9 cellular contexts compared by ENCODE assay signal in genomic region chr1:72281637-72282270, GRCh38. TPM values are rescaled to one million over a fixed set of nuclear protein-coding genes. Genes with fewer than 3 reads are reported as not detected.
A peak's percentile ranks its signal among the peaks of the same experiment; 100 is the strongest.
DNase-seq lines count a peak whose midpoint lies in the region; ATAC-seq and TF ChIP-seq lines count a peak whose summit lies in the region.
"Had no signal": no experiment of that assay in that cellular context is flagged by ENCODE, and none has a peak within 500 bp of the region (broad histone marks: within the 10 kb centered on the region; RNA-seq: fewer than 3 reads in every experiment).

No MANE protein-coding gene starts in this region.

- CTCF ChIA-PET in activated CD4-positive, alpha-beta memory T cell treated with anti-CD3 and anti-CD28 coated beads for 36 hours (lab: Charles Lee), result no interaction called here

- no peak overlapping the region for H3K9ac ChIP-seq in iPS-15b (ENCODE audit: low read depth, low read length)
- peak overlapping the region in 2 of 5 donors; percentile 38 to 51 for H3K9ac ChIP-seq in subcutaneous abdominal adipose tissue (ENCODE audit: low read length in 5 of 5)

- no peak overlapping the region for H3K27ac Mint-ChIP-seq in activated CD4-positive, alpha-beta memory T cell treated with anti-CD3 and anti-CD28 coated beads for 36 hours

- H3K36me3 ChIP-seq in left ventricle myocardium inferior (no peaks in the 10 kb centered on the region), iPS-15b (ENCODE audit: control insufficient read depth, insufficient read depth, low read length) (no peaks in the 10 kb centered on the region), subcutaneous abdominal adipose tissue (ENCODE audit: control insufficient read depth in 5 of 5, insufficient read depth in 5 of 5, low read length in 5 of 5) (no peaks in the 10 kb centered on the region)
- H3K36me3 ChIP-seq: adrenal gland had no signal

- POLR2A ChIA-PET in activated CD4-positive, alpha-beta memory T cell treated with anti-CD3 and anti-CD28 coated beads for 36 hours (lab: Charles Lee), result no interaction called here

- ATAC-seq in GM18517 (IDR thresholded peaks at IDR 0.05; ENCODE audit: unreplicated experiment) (no peak), HG03354 (IDR thresholded peaks at IDR 0.05; ENCODE audit: poor library complexity, severe bottlenecking, unreplicated experiment) (no peak), GM18861 (IDR thresholded peaks at IDR 0.05; ENCODE audit: unreplicated experiment) (no peak)

- DNase-seq in left ventricle myocardium inferior (no peak), cardiac septum (ENCODE audit: low spot score) (no peak)
- DNase-seq in activated CD4-positive, alpha-beta memory T cell treated with anti-CD3 and anti-CD28 coated beads for 36 hours, result peak; percentile 13

- H3K9me3 ChIP-seq in left ventricle myocardium inferior (replicated peaks), result no peaks in the 10 kb centered on the region
- H3K9me3 ChIP-seq in iPS-15b (ENCODE audit: control insufficient read depth, insufficient read depth, low read length), result no peaks in the 10 kb centered on the region
- H3K9me3 ChIP-seq in subcutaneous abdominal adipose tissue (ENCODE audit: control insufficient read depth in 5 of 5, low read length in 5 of 5), result no peaks in the 10 kb centered on the region
- H3K9me3 ChIP-seq: adrenal gland had no signal

- peaks cover 15% of the 10 kb centered on the region for H3K27me3 Mint-ChIP-seq in activated CD4-positive, alpha-beta memory T cell treated with anti-CD3 and anti-CD28 coated beads for 36 hours

- H3K27ac ChIP-seq in left ventricle myocardium inferior (replicated peaks), result peak overlapping the region; percentile 96
- H3K27ac ChIP-seq in subcutaneous abdominal adipose tissue (ENCODE audit: low read depth, low read length), result peak overlapping the region; percentile 41

- H3K4me1 ChIP-seq in left ventricle myocardium inferior (peaks cover 36% of the 10 kb centered on the region), iPS-15b (ENCODE audit: control insufficient read depth, insufficient read depth, low read length) (peaks cover 6% of the 10 kb centered on the region), subcutaneous abdominal adipose tissue (ENCODE audit: control insufficient read depth in 5 of 5, insufficient read depth in 5 of 5, low read length in 5 of 5) (peaks cover 4 to 33% (median 28%) of the 10 kb centered on the region in 5 donors)
- H3K4me1 ChIP-seq: adrenal gland had no signal

- H3K9me3 Mint-ChIP-seq in activated CD4-positive, alpha-beta memory T cell treated with anti-CD3 and anti-CD28 coated beads for 36 hours, result no peaks in the 10 kb centered on the region

- H3K4me3 Mint-ChIP-seq in activated CD4-positive, alpha-beta memory T cell treated with anti-CD3 and anti-CD28 coated beads for 36 hours, result peak overlapping the region; percentile 56

- peak overlapping the region; percentile 85 for H3K4me3 ChIP-seq in left ventricle myocardium inferior
- H3K4me3 ChIP-seq in iPS-15b (ENCODE audit: low read depth, low read length), result peak overlapping the region; percentile 94
- H3K4me3 ChIP-seq in subcutaneous abdominal adipose tissue (ENCODE audit: low read depth in 1 of 5, low read length in 5 of 5), result peak overlapping the region; percentile 65 to 93 (median 82)

- H3K27me3 ChIP-seq in left ventricle myocardium inferior (ENCODE audit: low read depth) (no peaks in the 10 kb centered on the region), iPS-15b (ENCODE audit: control insufficient read depth, insufficient read depth, low read length) (peaks cover 45% of the 10 kb centered on the region), subcutaneous abdominal adipose tissue (ENCODE audit: control insufficient read depth in 5 of 5, insufficient read depth in 4 of 5, low read length in 5 of 5) (peaks cover 0 to 3% (median 0%) of the 10 kb centered on the region in 5 donors)
- H3K27me3 ChIP-seq: adrenal gland had no signal

- intact Hi-C loops in left ventricle myocardium inferior (cut with micrococcal nuclease) (no loop called here), cardiac septum (cut with DNase I) (no loop called here)
- intact Hi-C loops in activated CD4-positive, alpha-beta memory T cell treated with anti-CD3 and anti-CD28 coated beads for 36 hours (cut with micrococcal nuclease), result loop anchor here (5.0 kb wide), 1 partner anchor 1199 kb away; the partner anchor contains the start of gene ZRANB2

- TF ChIP-seq CTCF in left ventricle myocardium inferior (IDR thresholded peaks at IDR 0.05; ENCODE audit: borderline replicate concordance), result no peak

- no peaks in the 10 kb centered on the region for H3K36me3 Mint-ChIP-seq in activated CD4-positive, alpha-beta memory T cell treated with anti-CD3 and anti-CD28 coated beads for 36 hours

- peaks cover 13% of the 10 kb centered on the region for H3K4me1 Mint-ChIP-seq in activated CD4-positive, alpha-beta memory T cell treated with anti-CD3 and anti-CD28 coated beads for 36 hours (ENCODE audit: low read depth)

RNA-seq across cellular contexts. Expression of gene NEGR1, which starts 0.6 kb away (rescaled TPM):
- total RNA-seq in left ventricle myocardium inferior (9.7 TPM), cardiac septum (5.2 TPM)
- total RNA-seq in activated CD4-positive, alpha-beta memory T cell treated with anti-CD3 and anti-CD28 coated beads for 36 hours, result not detected
